9 cellular contexts compared by ENCODE assay signal in the genomic region with DNA sequence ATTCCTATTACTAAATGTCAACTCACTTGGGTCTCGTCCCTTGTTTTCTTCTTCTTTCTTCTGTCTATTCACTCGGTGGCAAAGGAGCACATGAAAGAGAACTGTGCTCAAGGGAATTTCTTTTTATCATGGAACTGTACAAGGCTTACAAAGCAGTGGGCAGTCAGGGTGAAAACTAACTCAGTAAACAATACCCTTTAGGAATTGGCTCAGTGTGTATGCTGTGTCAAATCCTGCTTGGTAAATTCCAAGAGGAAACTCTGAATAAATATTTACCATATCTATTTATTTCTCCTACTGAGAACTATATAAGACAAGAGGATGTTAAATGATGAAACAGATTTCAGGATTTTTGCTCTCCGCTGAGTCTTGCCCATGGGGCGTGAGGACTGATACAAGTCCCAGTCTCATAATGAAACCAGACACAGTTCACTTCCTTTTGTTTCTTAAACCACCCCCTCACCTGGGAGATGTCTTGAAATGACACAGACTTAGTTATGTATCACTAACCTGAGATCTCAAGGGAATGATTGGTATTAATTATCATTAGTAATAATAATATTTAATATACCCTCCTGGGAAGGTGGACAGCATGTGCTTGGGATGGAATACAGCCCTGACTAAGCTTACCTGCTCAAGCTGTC.
DNase-seq lines count a peak whose midpoint lies in the region; ATAC-seq, FAIRE-seq and TF ChIP-seq lines count a peak whose summit lies in the region.
"Had no signal": no experiment of that assay in that cellular context is flagged by ENCODE, and none has a peak within 500 bp of the region (broad histone marks: within the 10 kb centered on the region; RNA-seq: fewer than 3 reads in every experiment).

No MANE protein-coding gene starts in this region.

- no peaks in the 10 kb centered on the region for H3K9me3 ChIP-seq in effector memory CD4-positive, alpha-beta T cell (ENCODE audit: control insufficient read depth, low read length)
- H3K9me3 ChIP-seq in gastroesophageal sphincter = peaks cover 0 to 3% (median 0%) of the 10 kb centered on the region in 3 donors

- H3K4me3 Mint-ChIP-seq in activated naive CD8-positive, alpha-beta T cell treated with anti-CD3 and anti-CD28 coated beads for 36 hours = peak overlapping the region; percentile 56

- H3K4me1 Mint-ChIP-seq in activated naive CD8-positive, alpha-beta T cell treated with anti-CD3 and anti-CD28 coated beads for 36 hours = peaks cover 92% of the 10 kb centered on the region

- no peaks in the 10 kb centered on the region for H3K36me3 ChIP-seq in effector memory CD4-positive, alpha-beta T cell (ENCODE audit: control insufficient read depth, insufficient read depth, low read length)
- no peaks in the 10 kb centered on the region for H3K36me3 ChIP-seq in gastroesophageal sphincter

- H3K36me3 Mint-ChIP-seq in activated naive CD8-positive, alpha-beta T cell treated with anti-CD3 and anti-CD28 coated beads for 36 hours = peaks cover 62% of the 10 kb centered on the region

- no peak for FAIRE-seq in GM12891 (lab: Jason Lieb, UNC)
- FAIRE-seq: TTC549 had no signal

- intact Hi-C loops in posterior cingulate gyrus (cut with DNase I) = loop anchor here (10.0 kb wide), 1 partner anchor 117 kb away; no protein-coding TSS in a partner anchor

- peak; percentile 87 for ATAC-seq in GM19468 (IDR thresholded peaks at IDR 0.05; ENCODE audit: extremely low read depth, unreplicated experiment)
- peak; percentile 94 for ATAC-seq in HG03159 (IDR thresholded peaks at IDR 0.05; ENCODE audit: unreplicated experiment)
- no peak for ATAC-seq in gastroesophageal sphincter

- H3K9me3 Mint-ChIP-seq in activated naive CD8-positive, alpha-beta T cell treated with anti-CD3 and anti-CD28 coated beads for 36 hours = peaks cover 9% of the 10 kb centered on the region

- no peak overlapping the region for H3K4me3 ChIP-seq in effector memory CD4-positive, alpha-beta T cell (ENCODE audit: insufficient read depth, low read depth, low read length, poor library complexity, severe bottlenecking)
- H3K4me3 ChIP-seq in gastroesophageal sphincter = no peak overlapping the region

- peak overlapping the region; percentile 93 for H3K27ac Mint-ChIP-seq in activated naive CD8-positive, alpha-beta T cell treated with anti-CD3 and anti-CD28 coated beads for 36 hours

- H3K27me3 ChIP-seq in effector memory CD4-positive, alpha-beta T cell (replicated peaks; ENCODE audit: control insufficient read depth, insufficient read depth, low read length, poor library complexity, severe bottlenecking) = no peaks in the 10 kb centered on the region
- H3K27me3 ChIP-seq in gastroesophageal sphincter = no peaks in the 10 kb centered on the region

- no peak for TF ChIP-seq POLR2A in GM12891 (IDR thresholded peaks at IDR 0.05; ENCODE audit: low read depth, low read length)
- no peak for TF ChIP-seq POLR2A in gastroesophageal sphincter (IDR thresholded peaks at IDR 0.05)

- DNase-seq in GM12891 (ENCODE audit: insufficient read length, low spot score) = no peak
- peak; percentile 50 for DNase-seq in activated naive CD8-positive, alpha-beta T cell treated with anti-CD3 and anti-CD28 coated beads for 36 hours
- no peak for DNase-seq in effector memory CD4-positive, alpha-beta T cell
- DNase-seq in posterior cingulate gyrus = no peak
- DNase-seq in NCI-H1417 treated with DMSO at 0.1 percent for 48 hours (lab: John Stamatoyannopoulos, UW) = no peak

- 56 to 73% methylated on average over 1 to 4 of the region's 4 CpGs for WGBS in gastroesophageal sphincter (ENCODE audit: low coverage in 1 of 2), 2 donors

- H3K27me3 Mint-ChIP-seq in activated naive CD8-positive, alpha-beta T cell treated with anti-CD3 and anti-CD28 coated beads for 36 hours = no peaks in the 10 kb centered on the region

- no peak for TF ChIP-seq CTCF in gastroesophageal sphincter (IDR thresholded peaks at IDR 0.05)

- no peak for TF ChIP-seq EP300 in gastroesophageal sphincter (IDR thresholded peaks at IDR 0.05)

- no peak overlapping the region for H3K27ac ChIP-seq in effector memory CD4-positive, alpha-beta T cell (ENCODE audit: insufficient read depth, low read length, poor library complexity, severe bottlenecking)
- no peak overlapping the region for H3K27ac ChIP-seq in gastroesophageal sphincter

- peaks cover 34% of the 10 kb centered on the region for H3K4me1 ChIP-seq in effector memory CD4-positive, alpha-beta T cell (ENCODE audit: control insufficient read depth, insufficient read depth, low read length, poor library complexity, severe bottlenecking)
- H3K4me1 ChIP-seq in gastroesophageal sphincter = no peaks in the 10 kb centered on the region

TF ChIP-seq in GM12891, 5 proteins besides CTCF, POLR2A, EP300 and RAD21:
- TF ChIP-seq PAX5 (IDR thresholded peaks at IDR 0.05; ENCODE audit: insufficient read depth, low read length, severe bottlenecking) (no peak), POU2F2 (IDR thresholded peaks at IDR 0.05; ENCODE audit: low read depth, low read length) (no peak), POLR2AphosphoS5 (IDR thresholded peaks at IDR 0.05; ENCODE audit: low read depth, low read length) (no peak), SPI1 (IDR thresholded peaks at IDR 0.05; ENCODE audit: low read depth, low read length) (peak; percentile 80), TAF1 (IDR thresholded peaks at IDR 0.05; ENCODE audit: low read depth, low read length) (no peak)
